In the genomic region with DNA sequence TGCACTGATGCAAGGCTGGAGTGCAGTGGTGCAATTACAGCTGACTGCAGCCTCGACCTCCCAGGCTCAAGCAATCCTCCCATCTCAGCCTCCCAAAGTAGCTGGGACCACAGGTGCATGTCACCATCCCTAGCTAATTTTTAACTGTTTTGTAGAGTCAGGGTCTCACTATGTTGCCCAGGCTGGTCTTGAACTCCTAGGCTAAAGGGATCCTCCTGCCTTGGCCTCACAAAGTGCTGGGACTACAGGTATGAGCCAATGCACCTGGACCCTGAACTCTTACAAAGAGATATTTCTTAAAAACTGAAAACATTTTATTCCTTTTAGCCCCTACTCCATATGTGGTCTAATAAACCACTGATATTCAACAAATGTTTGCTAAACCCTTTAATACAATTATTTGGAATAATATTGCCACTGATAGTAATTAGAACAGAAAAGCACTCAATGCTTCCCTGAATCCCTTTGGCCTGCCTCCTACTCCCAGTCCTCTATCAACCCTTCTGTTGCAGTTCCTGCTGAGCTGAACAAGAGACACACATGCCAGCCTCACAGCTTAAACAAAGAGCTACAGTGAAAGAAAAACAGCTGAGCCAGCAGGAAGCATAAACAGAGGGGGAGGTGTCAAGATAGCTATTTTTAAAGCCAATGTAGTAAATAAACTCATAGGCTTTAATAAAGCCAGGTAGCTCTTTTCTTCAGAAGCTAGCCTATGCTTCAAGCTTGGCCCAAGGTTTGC, we compare ENCODE assay signal across 9 cellular contexts. TPM values are rescaled to one million over a fixed set of nuclear protein-coding genes. Genes with fewer than 3 reads are reported as not detected.
DNase-seq lines count a peak whose midpoint lies in the region; ATAC-seq lines count a peak whose summit lies in the region.
"Had no signal": no experiment of that assay in that cellular context is flagged by ENCODE, and none has a peak within 500 bp of the region (broad histone marks: within the 10 kb centered on the region; RNA-seq: fewer than 3 reads in every experiment).

No MANE protein-coding gene starts in this region.

- H3K27me3 Mint-ChIP-seq in natural killer cell treated with Interleukin-12 subunit alpha and Interleukin-12 subunit beta and Interleukin-15 and Interleukin-18, amount 100 ng/mL, for 72 hours = peaks cover 0 to 4% of the 10 kb centered on the region in 2 donors
- H3K27me3 Mint-ChIP-seq in activated T-cell treated with anti-CD3 and anti-CD28 coated beads, Interleukin-2, amount 50 U/mL, for 24 hours = peaks cover 4% of the 10 kb centered on the region

- no peaks in the 10 kb centered on the region for H3K9me3 ChIP-seq in HAP-1

- peaks cover 4 to 9% of the 10 kb centered on the region in 2 donors for H3K4me1 Mint-ChIP-seq in natural killer cell treated with Interleukin-12 subunit alpha and Interleukin-12 subunit beta and Interleukin-15 and Interleukin-18, amount 100 ng/mL, for 72 hours (ENCODE audit: low read depth in 2 of 2)
- H3K4me1 Mint-ChIP-seq in activated T-cell treated with anti-CD3 and anti-CD28 coated beads, Interleukin-2, amount 50 U/mL, for 24 hours (ENCODE audit: low read depth) = peaks cover 2% of the 10 kb centered on the region

- H3K4me3 ChIP-seq in HAP-1 = no peak overlapping the region

- no peaks in the 10 kb centered on the region for H3K36me3 ChIP-seq in HAP-1 (replicated peaks)

- H3K36me3 Mint-ChIP-seq in natural killer cell treated with Interleukin-12 subunit alpha and Interleukin-12 subunit beta and Interleukin-15 and Interleukin-18, amount 100 ng/mL, for 72 hours = no peaks in the 10 kb centered on the region
- no peaks in the 10 kb centered on the region for H3K36me3 Mint-ChIP-seq in activated T-cell treated with anti-CD3 and anti-CD28 coated beads, Interleukin-2, amount 50 U/mL, for 24 hours (ENCODE audit: low read depth)

- no peak overlapping the region for H3K4me3 Mint-ChIP-seq in natural killer cell treated with Interleukin-12 subunit alpha and Interleukin-12 subunit beta and Interleukin-15 and Interleukin-18, amount 100 ng/mL, for 72 hours
- no peak overlapping the region for H3K4me3 Mint-ChIP-seq in activated T-cell treated with anti-CD3 and anti-CD28 coated beads, Interleukin-2, amount 50 U/mL, for 24 hours

- H3K27ac Mint-ChIP-seq in natural killer cell treated with Interleukin-12 subunit alpha and Interleukin-12 subunit beta and Interleukin-15 and Interleukin-18, amount 100 ng/mL, for 72 hours = no peak overlapping the region
- H3K27ac Mint-ChIP-seq in activated T-cell treated with anti-CD3 and anti-CD28 coated beads, Interleukin-2, amount 50 U/mL, for 24 hours = no peak overlapping the region

- no peak for ATAC-seq in GM18861 (IDR thresholded peaks at IDR 0.05; ENCODE audit: unreplicated experiment)
- no peak for ATAC-seq in natural killer cell treated with Interleukin-12 subunit alpha and Interleukin-12 subunit beta and Interleukin-15 and Interleukin-18, amount 100 ng/mL, for 72 hours

- peaks cover 4% of the 10 kb centered on the region for H3K9me3 Mint-ChIP-seq in natural killer cell treated with Interleukin-12 subunit alpha and Interleukin-12 subunit beta and Interleukin-15 and Interleukin-18, amount 100 ng/mL, for 72 hours
- H3K9me3 Mint-ChIP-seq in activated T-cell treated with anti-CD3 and anti-CD28 coated beads, Interleukin-2, amount 50 U/mL, for 24 hours = no peaks in the 10 kb centered on the region

- in situ Hi-C loops in HAP-1 (cut with MboI; ENCODE audit: low sequenced_read_pairs) = loop anchor here (25.0 kb wide), 1 partner anchor 285 kb away; no protein-coding TSS in a partner anchor

- peaks cover 5% of the 10 kb centered on the region; the same call in 1 of the 2 replicates for H3K4me1 ChIP-seq in HAP-1

- H3K27me3 ChIP-seq in HAP-1 (ENCODE audit: low read depth) = no peaks in the 10 kb centered on the region

- peak; percentile 25 to 33 for DNase-seq in HAP-1 (ENCODE audit: low spot score in 2 of 2)
- DNase-seq in NCI-H345 treated with DMSO at 0.1 percent for 48 hours (lab: John Stamatoyannopoulos, UW; ENCODE audit: unreplicated experiment) = peak; percentile 85
- peak; percentile 95 for DNase-seq in globus pallidus (ENCODE audit: low spot score)
- peak; percentile 99 for DNase-seq in pons (ENCODE audit: low spot score)
- no peak for DNase-seq in natural killer cell treated with Interleukin-12 subunit alpha and Interleukin-12 subunit beta and Interleukin-15 and Interleukin-18, amount 100 ng/mL, for 72 hours (ENCODE audit: low spot score)
- no peak for DNase-seq in activated T-cell treated with anti-CD3 and anti-CD28 coated beads, Interleukin-2, amount 50 U/mL, for 24 hours
- no peak for DNase-seq in GF-D8 (lab: John Stamatoyannopoulos, UW)
- DNase-seq: SHP77 treated with DMSO at 0.1 percent for 48 hours had no signal

RNA-seq across cellular contexts. Expression of a gene that starts 7.0 kb away (rescaled TPM):
- total RNA-seq in natural killer cell treated with Interleukin-12 subunit alpha and Interleukin-12 subunit beta and Interleukin-15 and Interleukin-18, amount 100 ng/mL, for 72 hours = 1 to 10 TPM in 1 of 2 donors, not detected in 1; 1.2 TPM

Comparison
In these comparisons a context has a peak if more than half of its experiments do, and no peak if none do; other contexts are left out.
1. DNase-seq: peak in HAP-1 (2 of 2), NCI-H345 treated with DMSO at 0.1 percent for 48 hours (single experiment), globus pallidus (single experiment) and pons (single experiment); none in natural killer cell treated with Interleukin-12 subunit alpha and Interleukin-12 subunit beta and Interleukin-15 and Interleukin-18, amount 100 ng/mL, for 72 hours (single experiment), activated T-cell treated with anti-CD3 and anti-CD28 coated beads, Interleukin-2, amount 50 U/mL, for 24 hours (single experiment) and GF-D8 (single experiment).